ENCODE assay signal across 23 cellular contexts in the genomic region with DNA sequence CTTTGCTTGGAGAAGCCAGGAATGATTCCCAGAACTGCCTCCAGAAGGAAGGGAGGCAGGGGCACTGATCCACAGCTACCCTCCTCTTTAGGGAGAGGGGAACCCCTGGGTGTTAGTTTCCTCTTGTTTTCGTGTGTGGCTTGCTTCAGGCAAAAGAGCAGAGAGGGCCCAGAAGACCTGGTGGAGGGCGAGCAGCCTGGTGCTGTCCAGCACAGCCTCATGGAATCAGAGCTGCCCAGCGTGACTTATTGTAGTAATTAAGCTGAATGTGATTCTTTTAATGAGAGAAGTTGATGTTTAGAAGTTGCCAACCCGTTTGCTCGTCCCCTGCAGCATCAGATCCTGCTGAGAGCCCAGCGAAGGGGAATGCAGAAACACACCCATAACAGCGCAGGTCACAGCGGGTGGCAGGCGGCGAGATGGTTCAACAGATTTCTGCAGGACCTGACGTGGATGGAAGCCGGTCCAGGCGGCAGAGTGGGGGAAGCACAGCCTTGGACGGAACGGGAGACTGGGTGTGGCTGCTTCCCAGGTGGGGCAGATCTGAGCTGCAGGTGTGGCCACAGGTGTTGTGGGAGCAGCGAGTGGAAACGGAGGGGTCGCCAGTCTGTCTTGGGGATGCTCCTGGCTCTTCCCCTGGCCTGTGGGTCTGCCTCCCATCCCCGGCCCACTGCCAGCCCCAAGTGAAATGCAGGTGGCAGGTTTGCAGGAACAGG. TPM values are rescaled to one million over a fixed set of nuclear protein-coding genes. Genes with fewer than 3 reads are reported as not detected.
DNase-seq lines count a peak whose midpoint lies in the region; ATAC-seq and TF ChIP-seq lines count a peak whose summit lies in the region.
"Had no signal": no experiment of that assay in that cellular context is flagged by ENCODE, and none has a peak within 500 bp of the region (broad histone marks: within the 10 kb centered on the region; RNA-seq: fewer than 3 reads in every experiment).

No MANE protein-coding gene starts in this region.

- no peak overlapping the region for H3K4me3 ChIP-seq in stomach
- H3K4me3 ChIP-seq in GM23248: no peak overlapping the region
- H3K4me3 ChIP-seq: BLaER1, hepatocyte, MG63 had no signal

- H3K27me3 ChIP-seq in stomach: peaks cover 0 to 43% (median 0%) of the 10 kb centered on the region in 3 donors
- H3K27me3 ChIP-seq in GM23248 (replicated peaks; ENCODE audit: insufficient read depth): no peaks in the 10 kb centered on the region
- H3K27me3 ChIP-seq: BLaER1, hepatocyte, MG63 had no signal

- WGBS in stomach, 5 donors: 28 to 54% (median 34%) methylated on average over 17 to 19 of the region's 19 CpGs
- 28 to 30% methylated on average over 19 of the region's 19 CpGs for WGBS in GM23248 (ENCODE audit: low coverage in 1 of 2, low lambda C conversion rate in 2 of 2, missing lambda C conversion rate in 2 of 2), 2 experiments

- in situ Hi-C loops in GM23248 (cut with MboI): no loop called here

- H3K9me3 ChIP-seq in stomach (no peaks in the 10 kb centered on the region), GM23248 (ENCODE audit: low read depth) (no peaks in the 10 kb centered on the region)
- H3K9me3 ChIP-seq: BLaER1, MG63 had no signal

- H2AFZ ChIP-seq in GM23248: no peak overlapping the region
- H2AFZ ChIP-seq: hepatocyte, parathyroid adenoma had no signal

- CTCF ChIA-PET in activated CD4-positive, alpha-beta memory T cell treated with anti-CD3 and anti-CD28 coated beads, Interleukin-2, amount 10 ng/mL, durations not matched to agents 7 days and 5 days (lab: Charles Lee): no interaction called here
- CTCF ChIA-PET in activated CD4-positive, alpha-beta memory T cell treated with anti-CD3 and anti-CD28 coated beads for 36 hours (lab: Charles Lee): no interaction called here

- H3F3A ChIP-seq in GM23248 (ENCODE audit: insufficient read depth): no peaks in the 10 kb centered on the region

- H3K27ac ChIP-seq in stomach: peak overlapping the region; percentile 33 to 78 (median 50)
- H3K27ac ChIP-seq in GM23248: no peak overlapping the region
- H3K27ac ChIP-seq: BLaER1, hepatocyte, parathyroid adenoma had no signal

- H4K20me1 ChIP-seq in GM23248 (ENCODE audit: insufficient read depth): no peaks in the 10 kb centered on the region
- H4K20me1 ChIP-seq: BLaER1 had no signal

- H3K36me3 ChIP-seq in stomach (no peaks in the 10 kb centered on the region), GM23248 (ENCODE audit: low read depth) (no peaks in the 10 kb centered on the region)
- H3K36me3 ChIP-seq: BLaER1, MG63 had no signal

- TF ChIP-seq POLR2A in stomach (IDR thresholded peaks at IDR 0.05): no peak

- POLR2A ChIA-PET in activated CD4-positive, alpha-beta memory T cell treated with anti-CD3 and anti-CD28 coated beads, Interleukin-2, amount 10 ng/mL, durations not matched to agents 7 days and 5 days (lab: Charles Lee): no interaction called here
- POLR2A ChIA-PET in activated CD4-positive, alpha-beta memory T cell treated with anti-CD3 and anti-CD28 coated beads for 36 hours (lab: Charles Lee): no interaction called here

- no peak overlapping the region for H3K9ac ChIP-seq in GM23248
- H3K9ac ChIP-seq: BLaER1, parathyroid adenoma had no signal

- H3K9me2 ChIP-seq in GM23248 (ENCODE audit: insufficient read depth): no peaks in the 10 kb centered on the region

- H3K27me3 Mint-ChIP-seq in activated CD4-positive, alpha-beta memory T cell treated with anti-CD3 and anti-CD28 coated beads, Interleukin-2, amount 10 ng/mL, durations not matched to agents 7 days and 5 days: peaks cover 3% of the 10 kb centered on the region
- H3K27me3 Mint-ChIP-seq in activated CD4-positive, alpha-beta memory T cell treated with anti-CD3 and anti-CD28 coated beads for 36 hours: peaks cover 15% of the 10 kb centered on the region

- intact Hi-C loops in activated CD4-positive, alpha-beta memory T cell treated with anti-CD3 and anti-CD28 coated beads for 36 hours (cut with micrococcal nuclease): no loop called here
- intact Hi-C loops in stomach (cut with DNase I; ENCODE audit: low total_unique reads): no loop called here

- H3K4me2 ChIP-seq in GM23248 (ENCODE audit: unreplicated experiment): no peak overlapping the region
- H3K4me2 ChIP-seq: BLaER1, hepatocyte had no signal

- no peaks in the 10 kb centered on the region for H3K79me2 ChIP-seq in GM23248 (ENCODE audit: insufficient read depth)
- H3K79me2 ChIP-seq: hepatocyte, parathyroid adenoma had no signal

- H3K4me1 ChIP-seq in stomach (peaks cover 12 to 30% (median 25%) of the 10 kb centered on the region in 4 donors), GM23248 (ENCODE audit: insufficient read depth) (no peaks in the 10 kb centered on the region)

- DNase-seq in activated CD4-positive, alpha-beta memory T cell treated with anti-CD3 and anti-CD28 coated beads, Interleukin-2, amount 10 ng/mL, durations not matched to agents 7 days and 5 days: peak; percentile 9
- no peak for DNase-seq in activated CD4-positive, alpha-beta memory T cell treated with anti-CD3 and anti-CD28 coated beads for 36 hours
- peak; percentile 25 for DNase-seq in activated CD8-positive, alpha-beta memory T cell treated with anti-CD3 and anti-CD28 coated beads, Interleukin-2, amount 50 U/mL, for 48 hours
- peak; percentile 32 for DNase-seq in left lobe of liver (ENCODE audit: low spot score)
- DNase-seq in stomach: peak; percentile 73
- DNase-seq in stimulated activated naive CD4-positive, alpha-beta T cell treated with Interleukin-2 at 50 U/mL for 16 hours (lab: John Stamatoyannopoulos, UW): no peak
- no peak for DNase-seq in GM23248
- DNase-seq: activated CD4-positive, alpha-beta T cell treated with anti-CD3 and anti-CD28 coated beads for 48 hours; Calu3; dermis blood vessel endothelial cell; MG63; naive thymus-derived CD4-positive, alpha-beta T cell; NCI-H1417 treated with DMSO at 0.1 percent for 48 hours; NCI-H524 treated with DMSO at 0.1 percent for 48 hours; stimulated activated CD4-positive, alpha-beta T cell treated with anti-CD3 and anti-CD28 coated beads, Interleukin-4, amount 100 ng/mL, for 1 hour had no signal

- H3K36me3 Mint-ChIP-seq in activated CD4-positive, alpha-beta memory T cell treated with anti-CD3 and anti-CD28 coated beads, Interleukin-2, amount 10 ng/mL, durations not matched to agents 7 days and 5 days (ENCODE audit: low read depth): no peaks in the 10 kb centered on the region
- H3K36me3 Mint-ChIP-seq in activated CD4-positive, alpha-beta memory T cell treated with anti-CD3 and anti-CD28 coated beads for 36 hours: no peaks in the 10 kb centered on the region
- H3K36me3 Mint-ChIP-seq: memory B cell; naive thymus-derived CD4-positive, alpha-beta T cell had no signal

- H3K4me3 Mint-ChIP-seq in activated CD4-positive, alpha-beta memory T cell treated with anti-CD3 and anti-CD28 coated beads, Interleukin-2, amount 10 ng/mL, durations not matched to agents 7 days and 5 days: no peak overlapping the region
- no peak overlapping the region for H3K4me3 Mint-ChIP-seq in activated CD4-positive, alpha-beta memory T cell treated with anti-CD3 and anti-CD28 coated beads for 36 hours
- H3K4me3 Mint-ChIP-seq: memory B cell; naive thymus-derived CD4-positive, alpha-beta T cell had no signal

- no peak overlapping the region for H3K27ac Mint-ChIP-seq in activated CD4-positive, alpha-beta memory T cell treated with anti-CD3 and anti-CD28 coated beads, Interleukin-2, amount 10 ng/mL, durations not matched to agents 7 days and 5 days
- H3K27ac Mint-ChIP-seq in activated CD4-positive, alpha-beta memory T cell treated with anti-CD3 and anti-CD28 coated beads for 36 hours: no peak overlapping the region
- H3K27ac Mint-ChIP-seq: memory B cell; naive thymus-derived CD4-positive, alpha-beta T cell had no signal

- no peak for TF ChIP-seq EP300 in stomach (IDR thresholded peaks at IDR 0.05)

- ATAC-seq in left lobe of liver: no peak
- ATAC-seq in GM21515 (IDR thresholded peaks at IDR 0.05; ENCODE audit: unreplicated experiment): no peak
- ATAC-seq: naive thymus-derived CD4-positive, alpha-beta T cell had no signal

- TF ChIP-seq CTCF in stomach (IDR thresholded peaks at IDR 0.05): no peak

- no peaks in the 10 kb centered on the region for H3K9me3 Mint-ChIP-seq in activated CD4-positive, alpha-beta memory T cell treated with anti-CD3 and anti-CD28 coated beads, Interleukin-2, amount 10 ng/mL, durations not matched to agents 7 days and 5 days
- no peaks in the 10 kb centered on the region for H3K9me3 Mint-ChIP-seq in activated CD4-positive, alpha-beta memory T cell treated with anti-CD3 and anti-CD28 coated beads for 36 hours

- H3K4me1 Mint-ChIP-seq in activated CD4-positive, alpha-beta memory T cell treated with anti-CD3 and anti-CD28 coated beads, Interleukin-2, amount 10 ng/mL, durations not matched to agents 7 days and 5 days: no peaks in the 10 kb centered on the region
- H3K4me1 Mint-ChIP-seq in activated CD4-positive, alpha-beta memory T cell treated with anti-CD3 and anti-CD28 coated beads for 36 hours (ENCODE audit: low read depth): no peaks in the 10 kb centered on the region
- H3K4me1 Mint-ChIP-seq: memory B cell; naive thymus-derived CD4-positive, alpha-beta T cell had no signal

RNA-seq across cellular contexts. Expression of gene SHH, which starts 53.7 kb away (rescaled TPM):
- not detected for total RNA-seq in activated CD4-positive, alpha-beta memory T cell treated with anti-CD3 and anti-CD28 coated beads, Interleukin-2, amount 10 ng/mL, durations not matched to agents 7 days and 5 days
- total RNA-seq in activated CD4-positive, alpha-beta memory T cell treated with anti-CD3 and anti-CD28 coated beads for 36 hours: not detected
- total RNA-seq in left lobe of liver (17.1 TPM), stomach (10 to 100 TPM in 1 of 5 donors, 1 to 10 TPM in 1, under 1 TPM in 3; 0.29 to 11.0 (median 0.89) TPM)
- polyA plus RNA-seq in stomach (1 to 10 TPM; 1.9 to 3.5 (median 2.3) TPM), GM23248 (2016; fragmentation: Nextera tagmentation; extraction: Ambion mirVana) (not detected in 2 replicates)
- not detected in 2 replicates for total RNA-seq in GM23248 (2014; rRNA removed; shearing (Covaris generic))
- total RNA-seq: bronchial epithelial cell; dermis blood vessel endothelial cell; fibroblast of villous mesenchyme; naive thymus-derived CD4-positive, alpha-beta T cell; skeletal muscle tissue had no signal
- polyA plus RNA-seq: naive thymus-derived CD4-positive, alpha-beta T cell had no signal

Comparison
In these comparisons a context has a peak if more than half of its experiments do, and no peak if none do; other contexts are left out.
1. DNase-seq: peak in activated CD4-positive, alpha-beta memory T cell treated with anti-CD3 and anti-CD28 coated beads, Interleukin-2, amount 10 ng/mL, durations not matched to agents 7 days and 5 days (single experiment), activated CD8-positive, alpha-beta memory T cell treated with anti-CD3 and anti-CD28 coated beads, Interleukin-2, amount 50 U/mL, for 48 hours (single experiment), left lobe of liver (single experiment) and stomach (single experiment); none in activated CD4-positive, alpha-beta memory T cell treated with anti-CD3 and anti-CD28 coated beads for 36 hours (single experiment), stimulated activated naive CD4-positive, alpha-beta T cell treated with Interleukin-2 at 50 U/mL for 16 hours (single experiment) and GM23248 (single experiment).